ENCODE assay signal across 34 cellular contexts in genomic region chr4:15167743-15168142, GRCh38.
"Had no signal": no experiment of that assay in that cellular context is flagged by ENCODE, and none has a peak within 500 bp of the region (broad histone marks: within the 10 kb centered on the region; RNA-seq: fewer than 3 reads in every experiment).

No MANE protein-coding gene starts in this region.

- H3K9me3 ChIP-seq: MG63 had no signal

- H3K36me3 ChIP-seq: MG63 had no signal

- DNase-seq: Karpas-422, Kasumi-1, MG63, MM.1S, MV-4-11, NCI-H1048, NCI-H1092, NCI-H1092 treated with DMSO at 0.1 percent for 48 hours, NCI-H1105, NCI-H1105 treated with DMSO at 0.1 percent for 48 hours, NCI-H1417, NCI-H1417 treated with DMSO at 0.1 percent for 48 hours, NCI-H1436, NCI-H1436 treated with DMSO at 0.1 percent for 48 hours, NCI-H1694, NCI-H1694 treated with DMSO at 0.1 percent for 48 hours, NCI-H187, NCI-H187 treated with DMSO at 0.1 percent for 48 hours, NCI-H1930, NCI-H2029, NCI-H2029 treated with DMSO at 0.1 percent for 48 hours, NCI-H2081, NCI-H2081 treated with DMSO at 0.1 percent for 48 hours, NCI-H2107, NCI-H2171, NCI-H2171 treated with DMSO at 0.1 percent for 48 hours, NCI-H2227 treated with DMSO at 0.1 percent for 48 hours, NCI-H226, NCI-H345, NCI-H446, NCI-H446 treated with DMSO at 0.1 percent for 48 hours, NCI-H510A, NCI-H510A treated with DMSO at 0.1 percent for 48 hours, NCI-H524 had no signal

- H3K27me3 ChIP-seq: MG63 had no signal

- H3K4me3 ChIP-seq: MG63 had no signal
